ENCODE assay signal across 8 cellular contexts in the genomic region with DNA sequence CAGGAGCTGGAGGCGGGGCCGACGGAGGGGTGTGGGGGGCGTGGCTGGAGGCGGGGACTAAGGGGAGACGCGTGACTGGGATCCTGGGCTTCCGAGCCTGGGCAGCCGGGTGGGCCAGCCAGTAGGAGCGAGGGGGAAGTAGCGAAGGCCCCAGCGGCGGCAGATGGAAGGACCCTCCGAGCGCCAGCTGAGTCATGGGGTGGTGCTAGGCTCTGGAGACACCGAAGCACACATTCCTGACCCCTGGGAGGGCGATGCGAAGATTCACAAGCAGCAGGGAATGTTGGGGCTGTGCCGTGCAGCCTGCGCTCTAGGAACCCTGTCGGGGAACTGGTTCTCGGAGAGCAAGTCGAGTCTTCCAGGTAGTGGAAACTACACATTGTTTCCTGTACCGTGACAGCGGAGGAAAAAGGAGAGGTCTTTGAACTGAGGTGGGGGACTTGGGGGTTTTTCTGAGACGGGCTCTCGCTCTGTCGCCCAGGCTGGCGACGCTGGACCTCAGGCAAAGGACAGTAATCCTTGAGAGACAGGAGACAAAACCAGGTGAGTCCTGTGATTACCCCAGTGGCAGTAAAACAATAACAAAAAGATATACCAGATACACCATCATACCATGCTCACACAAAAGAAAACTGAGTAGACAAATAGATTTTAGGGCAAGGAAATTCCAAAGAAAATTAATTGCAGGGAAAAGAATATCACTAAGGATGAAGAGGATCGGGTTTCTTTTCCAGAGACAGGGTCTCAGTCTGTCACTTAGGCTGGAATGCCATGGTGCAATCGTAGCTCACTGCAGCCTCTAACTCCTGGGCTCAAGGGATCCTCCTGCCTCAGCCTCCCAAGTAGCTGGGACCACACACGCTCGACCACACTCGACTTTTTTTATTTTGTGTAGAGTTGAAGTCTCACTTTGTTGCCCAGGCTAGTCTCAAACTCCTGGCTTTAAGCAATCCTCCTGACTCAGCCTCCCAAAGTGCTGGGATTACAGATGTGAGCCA. TPM values are rescaled to one million over a fixed set of nuclear protein-coding genes. Genes with fewer than 3 reads are reported as not detected.
A peak's percentile ranks its signal among the peaks of the same experiment; 100 is the strongest.
DNase-seq lines count a peak whose midpoint lies in the region; ATAC-seq, FAIRE-seq and TF ChIP-seq lines count a peak whose summit lies in the region.

No MANE protein-coding gene starts in this region.

- peak overlapping the region; percentile 1 to 94 for H3K18ac ChIP-seq in mesenchymal stem cell (ENCODE audit: low read depth in 1 of 2, low read length in 2 of 2)

- H3K79me2 ChIP-seq in K562 (ENCODE audit: control insufficient read depth, insufficient read depth, low read length) = peaks cover 40% of the 10 kb centered on the region

- POLR2A ChIA-PET in K562 (lab: Yijun Ruan, JAX) = interaction anchor here (0.6 to 3.1 kb wide), 14 partner anchors 10 to 863 kb away, joined by 3 to 18 read pairs (median 4); no protein-coding TSS in a partner anchor

- peak overlapping the region; percentile 90 for H4K8ac ChIP-seq in mesenchymal stem cell (ENCODE audit: low read length)

- H3K36me3 ChIP-seq in K562 (ENCODE audit: control insufficient read depth, insufficient read depth, low read length) (peaks cover 16% of the 10 kb centered on the region), mesenchymal stem cell (ENCODE audit: control insufficient read depth in 1 of 2, insufficient read depth in 2 of 2, low read depth in 1 of 2, low read length in 2 of 2) (peaks cover 2 to 9% of the 10 kb centered on the region in 2 experiments)

- peak overlapping the region in 1 of 2 experiments; percentile 0 for H3K4ac ChIP-seq in mesenchymal stem cell (ENCODE audit: low read depth in 1 of 2, low read length in 2 of 2)

- no peaks in the 10 kb centered on the region for H3K9me3 ChIP-seq in K562 (replicated peaks; ENCODE audit: control insufficient read depth, insufficient read depth, low read depth, low read length)
- H3K9me3 ChIP-seq in mesenchymal stem cell (ENCODE audit: control insufficient read depth, low read length) = peaks cover 6% of the 10 kb centered on the region

- H4K91ac ChIP-seq in mesenchymal stem cell (ENCODE audit: low read length) = no peak overlapping the region

- H3K4me3 ChIP-seq in LNCaP clone FGC (ENCODE audit: low read depth, low read length) (peak overlapping the region; percentile 96), K562 (peak overlapping the region; percentile 49), mesenchymal stem cell (ENCODE audit: insufficient read depth in 1 of 2, low read depth in 1 of 2, low read length in 2 of 2) (peak overlapping the region; percentile 49 to 83)

- H3K9me1 ChIP-seq in K562 (ENCODE audit: control insufficient read depth, insufficient read depth, low read length) = peaks cover 3% of the 10 kb centered on the region

- peak overlapping the region; percentile 91 for H3K4me2 ChIP-seq in K562 (ENCODE audit: insufficient read depth, low read length)
- H3K4me2 ChIP-seq in mesenchymal stem cell (ENCODE audit: low read length, poor library complexity, severe bottlenecking) = peak overlapping the region; percentile 84

- peaks cover 21 to 31% of the 10 kb centered on the region in 2 experiments for H3K4me1 ChIP-seq in K562 (replicated peaks in 1 of 2; ENCODE audit: control insufficient read depth in 2 of 2, insufficient read depth in 2 of 2, low read length in 2 of 2)
- H3K4me1 ChIP-seq in mesenchymal stem cell (ENCODE audit: control insufficient read depth, insufficient read depth, low read depth, low read length) = peaks cover 15% of the 10 kb centered on the region

- H3K23ac ChIP-seq in mesenchymal stem cell (ENCODE audit: low read length in 2 of 2) = peak overlapping the region in 1 of 2 experiments; percentile 91

- no peak for ATAC-seq in K562

- no peak overlapping the region for H2BK15ac ChIP-seq in mesenchymal stem cell (ENCODE audit: low read depth, poor library complexity, severe bottlenecking)

- CTCF ChIA-PET in K562 (lab: Yijun Ruan, JAX; ENCODE audit: low intra/inter-chr PET ratio) = no interaction called here

- H3K14ac ChIP-seq in mesenchymal stem cell (ENCODE audit: low read length in 2 of 2) = no peak overlapping the region

- WGBS in K562 (ENCODE audit: insufficient coverage, low coverage, missing lambda C conversion rate) = 16% methylated on average over 29 of the region's 35 CpGs
- 5% methylated on average over 30 of the region's 35 CpGs for WGBS in mesenchymal stem cell

- BruUV-seq in K562 (replicated peaks; lab: Mats Ljungman, UMichigan) = TSS peak; percentile 95

- peaks cover 17% of the 10 kb centered on the region for H4K20me1 ChIP-seq in K562 (replicated peaks; ENCODE audit: control insufficient read depth, insufficient read depth, low read length)

- TF ChIP-seq CTCF in LNCaP clone FGC (IDR thresholded peaks at IDR 0.05; ENCODE audit: control insufficient read depth, extremely low read depth, insufficient read depth) = no peak
- peak; percentile 18 to 22 (median 19); a peak in 2 of 6 replicates for TF ChIP-seq CTCF in K562 (IDR thresholded peaks at IDR 0.05 in 2 of 3, conservative IDR thresholded peaks at IDR 0.05 in 1 of 3; ENCODE audit: insufficient read depth in 2 of 3, low read depth in 1 of 3, low read length in 3 of 3)

- H3K79me1 ChIP-seq in mesenchymal stem cell (replicated peaks; ENCODE audit: low read length, poor library complexity, severe bottlenecking) = no peaks in the 10 kb centered on the region

- TF ChIP-seq POLR2A in H54 (IDR thresholded peaks at IDR 0.05; ENCODE audit: low read depth, low read length) (peak; percentile 72), K562 (conservative IDR thresholded peaks at IDR 0.05) (peak; percentile 82)

- FAIRE-seq in H54 (lab: Jason Lieb, UNC) = peak; percentile 89
- peak; percentile 85 for FAIRE-seq in K562 (lab: Jason Lieb, UNC)

- H3K27ac ChIP-seq in K562 (ENCODE audit: extremely low read depth, low read depth, low read length) (peak overlapping the region; percentile 73), mesenchymal stem cell (ENCODE audit: low read length, poor library complexity, severe bottlenecking) (peak overlapping the region; percentile 97)

- no peak overlapping the region for H2BK5ac ChIP-seq in mesenchymal stem cell (ENCODE audit: low read depth, low read length, poor library complexity, severe bottlenecking)

- DNase-seq in NCI-H2171 treated with DMSO at 0.1 percent for 48 hours (lab: John Stamatoyannopoulos, UW) = peak; percentile 100
- DNase-seq in NCI-H2171 (lab: John Stamatoyannopoulos, UW) = no peak
- peak; percentile 92 for DNase-seq in H54 (ENCODE audit: insufficient read length, low spot score)
- DNase-seq in LNCaP clone FGC (ENCODE audit: low read depth) = no peak
- peak in 1 of 4 experiments; percentile 7 for DNase-seq in K562 (ENCODE audit: extremely low read depth in 1 of 4, low spot score in 3 of 4)
- DNase-seq in mesenchymal stem cell = no peak
- no peak for DNase-seq in SK-N-DZ (ENCODE audit: low spot score)
- DNase-seq in amygdala (lab: John Stamatoyannopoulos, UW) = no peak

- in situ Hi-C loops in K562 (cut with MboI) = no loop called here

- H3K9ac ChIP-seq in K562 (ENCODE audit: insufficient read depth in 1 of 2, low read depth in 2 of 2, low read length in 2 of 2) (peak overlapping the region; percentile 71 to 93), mesenchymal stem cell (ENCODE audit: low read length) (peak overlapping the region; percentile 94)

- peak overlapping the region; percentile 54 for H2BK120ac ChIP-seq in mesenchymal stem cell (ENCODE audit: low read depth, low read length)

- TF ChIP-seq RAD21 in K562 (CRISPR knock-in tag; conservative IDR thresholded peaks at IDR 0.05 in 1 of 2, IDR thresholded peaks at IDR 0.05 in 1 of 2) = no peak

- no peak for TF ChIP-seq EP300 in K562 (IDR thresholded peaks at IDR 0.05; ENCODE audit: low read length)

- H2AFZ ChIP-seq in K562 (ENCODE audit: low read depth, low read length) (peak overlapping the region; percentile 92), mesenchymal stem cell (ENCODE audit: low read depth, low read length) (no peak overlapping the region)

- intact Hi-C loops in K562 (cut with micrococcal nuclease) = loop anchor here (5.0 kb wide), 2 partner anchors 76 to 96 kb away; no protein-coding TSS in a partner anchor

- H2BK12ac ChIP-seq in mesenchymal stem cell (ENCODE audit: low read length in 2 of 2) = peak overlapping the region in 1 of 2 experiments; percentile 46

- H3K27me3 ChIP-seq in K562 (ENCODE audit: control insufficient read depth in 2 of 2, insufficient read depth in 2 of 2, low read length in 2 of 2) = no peaks in the 10 kb centered on the region
- no peaks in the 10 kb centered on the region for H3K27me3 ChIP-seq in mesenchymal stem cell (ENCODE audit: control insufficient read depth in 1 of 2, insufficient read depth in 1 of 2, low read length in 2 of 2)

- H2AK5ac ChIP-seq in mesenchymal stem cell (ENCODE audit: low read length, severe bottlenecking) = no peak overlapping the region

RNA-seq across cellular contexts. Expression of a gene that starts 0.8 kb away (rescaled TPM):
- total RNA-seq in K562 (2011; cell fraction: chromatin; rRNA removed; ENCODE audit: low replicate concordance) = 77.0 and 155 TPM in 2 replicates
- 51.5 and 52.8 TPM in 2 replicates for total RNA-seq in K562 (2011; cell fraction: nucleolus; rRNA removed)
- total RNA-seq in K562 (2011; cell fraction: nucleoplasm; rRNA removed) = 70.2 and 77.7 TPM in 2 replicates
- total RNA-seq in K562 (2014; rRNA removed) (87.1 and 99.4 TPM in 2 replicates), K562 (2014; rRNA removed; fragmentation: Illumina TruSeq; extraction: Trizol) (109 and 115 TPM in 2 replicates), K562 (2015; rRNA removed; fragmentation: Illumina TruSeq; extraction: Trizol) (94.4 and 97.2 TPM in 2 replicates), K562 (2021) (86.4 and 96.5 TPM in 2 replicates)
- polyA plus RNA-seq in K562 (2011; rRNA removed) (61.3 and 82.2 TPM in 2 replicates), K562 (2014; fragmentation: Illumina TruSeq; extraction: Trizol) (79.0 and 84.0 TPM in 2 replicates), K562 (2014; fragmentation: Nextera tagmentation; extraction: Ambion mirVana) (10 to 100 TPM; 24.1 to 25.6 TPM), K562 (2014; rRNA removed) (76.8 and 80.5 TPM in 2 replicates)
- 33.6 and 43.6 TPM in 2 replicates for polyA plus RNA-seq in K562 (2011; cell fraction: cytosol; rRNA removed)
- 38.1 and 46.6 TPM in 2 replicates for polyA plus RNA-seq in K562 (2011; cell fraction: nucleus; rRNA removed)
- 47.9 and 71.2 TPM in 2 replicates for polyA plus RNA-seq in K562 (2012)
- polyA minus RNA-seq in K562 (2011; rRNA and poly(A)+ RNA removed) = 103 and 111 TPM in 2 replicates
- 40.6 and 55.4 TPM in 2 replicates for polyA minus RNA-seq in K562 (2011; cell fraction: cytosol; rRNA and poly(A)+ RNA removed)
- 30.3 and 46.5 TPM in 2 replicates for polyA minus RNA-seq in K562 (2011; cell fraction: nucleus; rRNA and poly(A)+ RNA removed)
- polyA plus RNA-seq in mesenchymal stem cell (2013, experiment 1 of 2) = 22.8 TPM
- 23.4 TPM for polyA plus RNA-seq in mesenchymal stem cell (2013, experiment 2 of 2)
- 58.2 and 62.1 TPM in 2 replicates for polyA plus RNA-seq in SK-N-DZ (2014; cell fraction: cytosol; rRNA removed)
- polyA plus RNA-seq in SK-N-DZ (2014; cell fraction: nucleus; rRNA removed) = 44.9 and 46.4 TPM in 2 replicates

RNA-seq across cellular contexts. Expression of a gene that starts 29.9 kb away (rescaled TPM):
- 32.0 and 35.2 TPM in 2 replicates for total RNA-seq in K562 (2011; cell fraction: chromatin; rRNA removed; ENCODE audit: low replicate concordance)
- total RNA-seq in K562 (2011; cell fraction: nucleolus; rRNA removed) = 13.5 and 15.5 TPM in 2 replicates
- 12.5 and 14.7 TPM in 2 replicates for total RNA-seq in K562 (2011; cell fraction: nucleoplasm; rRNA removed)
- 5.3 and 5.4 TPM in 2 replicates for total RNA-seq in K562 (2014; rRNA removed)
- 5.4 and 5.8 TPM in 2 replicates for total RNA-seq in K562 (2014; rRNA removed; fragmentation: Illumina TruSeq; extraction: Trizol)
- 5.4 and 6.6 TPM in 2 replicates for total RNA-seq in K562 (2015; rRNA removed; fragmentation: Illumina TruSeq; extraction: Trizol)
- total RNA-seq in K562 (2021) = 4.8 and 7.3 TPM in 2 replicates
- polyA plus RNA-seq in K562 (2011; rRNA removed) = 5.7 and 6.2 TPM in 2 replicates
- polyA plus RNA-seq in K562 (2011; cell fraction: cytosol; rRNA removed) = 3.5 and 4.1 TPM in 2 replicates
- 14.6 and 16.9 TPM in 2 replicates for polyA plus RNA-seq in K562 (2011; cell fraction: nucleus; rRNA removed)
- polyA plus RNA-seq in K562 (2012) = 5.3 and 5.4 TPM in 2 replicates
- 5.1 and 5.4 TPM in 2 replicates for polyA plus RNA-seq in K562 (2014; fragmentation: Illumina TruSeq; extraction: Trizol)
- under 1 TPM; 0.14 to 0.32 TPM for polyA plus RNA-seq in K562 (2014; fragmentation: Nextera tagmentation; extraction: Ambion mirVana)
- 7.8 and 14.3 TPM in 2 replicates for polyA plus RNA-seq in K562 (2014; rRNA removed)
- polyA minus RNA-seq in K562 (2011; rRNA and poly(A)+ RNA removed) = 2.5 and 3.4 TPM in 2 replicates
- polyA minus RNA-seq in K562 (2011; cell fraction: cytosol; rRNA and poly(A)+ RNA removed) = 1.8 and 2.6 TPM in 2 replicates
- polyA minus RNA-seq in K562 (2011; cell fraction: nucleus; rRNA and poly(A)+ RNA removed) = 3.0 and 5.0 TPM in 2 replicates
- polyA plus RNA-seq in mesenchymal stem cell (2013, experiment 1 of 2) = 3.8 TPM
- 4.4 TPM for polyA plus RNA-seq in mesenchymal stem cell (2013, experiment 2 of 2)
- 20.3 and 31.9 TPM in 2 replicates for polyA plus RNA-seq in SK-N-DZ (2014; cell fraction: cytosol; rRNA removed)
- 128 and 147 TPM in 2 replicates for polyA plus RNA-seq in SK-N-DZ (2014; cell fraction: nucleus; rRNA removed)

Comparison
In these comparisons a context has a peak if more than half of its experiments do, and no peak if none do; other contexts are left out.
1. DNase-seq: peak in NCI-H2171 treated with DMSO at 0.1 percent for 48 hours (single experiment) and H54 (single experiment); none in NCI-H2171 (single experiment), LNCaP clone FGC (single experiment), mesenchymal stem cell (single experiment), SK-N-DZ (single experiment) and amygdala (0 of 56).
2. Peak in every context shown above with its lines, with median percentiles within 50 percentile points of each other: H3K4me3 ChIP-seq.